ENCODE assay signal across 10 cellular contexts in the genomic region with DNA sequence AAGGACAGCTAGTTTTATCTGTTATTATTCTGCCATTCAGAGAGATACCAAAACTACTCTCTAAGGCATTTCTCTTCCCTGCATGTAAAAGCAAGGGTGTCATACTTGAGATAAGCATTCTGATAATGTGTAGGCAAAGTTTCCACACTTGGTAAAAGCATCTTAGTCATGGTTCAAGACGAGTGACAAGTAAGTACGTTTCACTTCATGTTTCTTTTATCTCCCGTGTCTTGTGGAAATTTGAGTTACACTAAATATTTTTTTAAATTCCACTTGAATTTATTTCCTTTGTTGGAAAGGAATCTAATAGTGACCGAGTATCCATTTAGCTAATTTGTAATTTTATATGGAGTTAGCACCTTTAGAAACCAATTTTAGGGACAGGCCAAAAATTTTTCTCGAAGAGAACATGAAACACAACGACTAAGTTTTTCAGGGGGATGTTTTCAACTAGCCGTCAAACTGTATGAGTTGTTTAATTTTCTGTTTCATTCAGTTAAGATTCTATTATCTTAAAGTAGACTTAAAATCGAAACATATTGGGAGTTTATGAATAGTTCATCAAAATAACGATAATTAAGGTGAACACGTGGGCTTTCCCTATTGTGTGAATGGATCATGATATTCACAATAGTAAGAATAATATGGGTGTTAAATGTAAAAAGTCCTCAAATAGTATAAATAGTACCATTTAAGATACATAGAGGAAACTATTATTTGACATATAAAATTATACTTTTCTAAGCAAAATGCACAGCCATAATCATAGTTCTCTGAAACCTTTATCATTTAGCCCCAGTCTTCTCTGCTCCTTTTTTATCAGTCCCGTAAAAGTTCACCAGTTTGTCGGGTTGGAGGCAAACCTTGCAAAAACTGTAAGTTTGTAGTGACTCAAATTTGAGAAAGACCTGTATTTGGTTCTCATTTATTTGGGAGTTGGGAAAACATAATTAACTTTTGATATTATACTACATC. TPM values are rescaled to one million over a fixed set of nuclear protein-coding genes. Genes with fewer than 3 reads are reported as not detected.
DNase-seq lines count a peak whose midpoint lies in the region; ATAC-seq and TF ChIP-seq lines count a peak whose summit lies in the region.
"Had no signal": no experiment of that assay in that cellular context is flagged by ENCODE, and none has a peak within 500 bp of the region (broad histone marks: within the 10 kb centered on the region; RNA-seq: fewer than 3 reads in every experiment).

No MANE protein-coding gene starts in this region.

- no peaks in the 10 kb centered on the region for H3K27me3 ChIP-seq in BLaER1 treated with 17β-estradiol and CSF1 and Interleukin-3, amounts not matched to agents 10 nM and 100 nM
- no peaks in the 10 kb centered on the region for H3K27me3 ChIP-seq in lower lobe of right lung (ENCODE audit: low read depth)
- H3K27me3 ChIP-seq: ovary had no signal

- H3K4me3 ChIP-seq in BLaER1 treated with 17β-estradiol and CSF1 and Interleukin-3, amounts not matched to agents 10 nM and 100 nM, result peak overlapping the region in 1 of 10 experiments; percentile 55; a peak in 1 of 20 replicates
- H3K4me3 ChIP-seq in Jurkat, Clone E6-1 (ENCODE audit: low read length), result peak overlapping the region; percentile 68
- H3K4me3 ChIP-seq in lower lobe of right lung, result no peak overlapping the region

- CTCF ChIA-PET in activated CD4-positive, alpha-beta memory T cell treated with anti-CD3 and anti-CD28 coated beads, Interleukin-2, amount 10 ng/mL, durations not matched to agents 7 days and 5 days (lab: Charles Lee), result interaction anchor here (1.0 to 3.1 kb wide), 11 partner anchors 13 to 1014 kb away, joined by 3 to 21 read pairs (median 7); a partner anchor contains a TSS

- peak overlapping the region; percentile 80 to 97 (median 93) for H3K4me2 ChIP-seq in BLaER1 treated with 17β-estradiol and CSF1 and Interleukin-3, amounts not matched to agents 10 nM and 100 nM

- no peaks in the 10 kb centered on the region for H3K9me3 Mint-ChIP-seq in activated CD4-positive, alpha-beta memory T cell treated with anti-CD3 and anti-CD28 coated beads, Interleukin-2, amount 10 ng/mL, durations not matched to agents 7 days and 5 days
- H3K9me3 Mint-ChIP-seq: type B pancreatic cell had no signal

- POLR2A ChIA-PET in activated CD4-positive, alpha-beta memory T cell treated with anti-CD3 and anti-CD28 coated beads, Interleukin-2, amount 10 ng/mL, durations not matched to agents 7 days and 5 days (lab: Charles Lee), result interaction anchor here (0.9 to 4.4 kb wide), 12 partner anchors 13 to 313 kb away, joined by 3 to 52 read pairs (median 10); a partner anchor contains a TSS

- DNase-seq in Jurkat, Clone E6-1 (ENCODE audit: low read depth, low spot score), result peak; percentile 28
- DNase-seq in activated CD4-positive, alpha-beta memory T cell treated with anti-CD3 and anti-CD28 coated beads, Interleukin-2, amount 10 ng/mL, durations not matched to agents 7 days and 5 days, result no peak
- DNase-seq in lower lobe of right lung, result no peak
- DNase-seq in D341Med (ENCODE audit: low spot score), result no peak
- no peak for DNase-seq in NCI-H1436 treated with DMSO at 0.1 percent for 48 hours (lab: John Stamatoyannopoulos, UW)
- DNase-seq in mesenteric fat pad (ENCODE audit: low spot score), result no peak
- DNase-seq: ovary had no signal

- no peaks in the 10 kb centered on the region for H3K36me3 ChIP-seq in BLaER1 treated with 17β-estradiol and CSF1 and Interleukin-3, amounts not matched to agents 10 nM and 100 nM
- H3K36me3 ChIP-seq in lower lobe of right lung, result no peaks in the 10 kb centered on the region
- H3K36me3 ChIP-seq: ovary had no signal

- peak overlapping the region in 2 of 11 experiments; percentile 79 to 82; a peak in 4 of 22 replicates for H3K9ac ChIP-seq in BLaER1 treated with 17β-estradiol and CSF1 and Interleukin-3, amounts not matched to agents 10 nM and 100 nM

- no peak for TF ChIP-seq CTCF in lower lobe of right lung (IDR thresholded peaks at IDR 0.05)

- peaks cover 15 to 38% (median 26%) of the 10 kb centered on the region in 10 experiments for H3K4me1 ChIP-seq in BLaER1 treated with 17β-estradiol and CSF1 and Interleukin-3, amounts not matched to agents 10 nM and 100 nM
- peaks cover 15% of the 10 kb centered on the region for H3K4me1 ChIP-seq in lower lobe of right lung

- peaks cover 45% of the 10 kb centered on the region for H3K4me1 Mint-ChIP-seq in activated CD4-positive, alpha-beta memory T cell treated with anti-CD3 and anti-CD28 coated beads, Interleukin-2, amount 10 ng/mL, durations not matched to agents 7 days and 5 days

- H3K4me3 Mint-ChIP-seq in activated CD4-positive, alpha-beta memory T cell treated with anti-CD3 and anti-CD28 coated beads, Interleukin-2, amount 10 ng/mL, durations not matched to agents 7 days and 5 days, result peak overlapping the region; percentile 45

- intact Hi-C loops in lower lobe of right lung (cut with DNase I), result loop anchor here (10.0 kb wide), 1 partner anchor 197 kb away; no protein-coding TSS in a partner anchor

- H3K9me3 ChIP-seq in BLaER1 treated with 17β-estradiol and CSF1 and Interleukin-3, amounts not matched to agents 10 nM and 100 nM (replicated peaks in 1 of 11), result no peaks in the 10 kb centered on the region
- H3K9me3 ChIP-seq in lower lobe of right lung, result no peaks in the 10 kb centered on the region
- H3K9me3 ChIP-seq: ovary had no signal

- peak overlapping the region; percentile 13 for H3K27ac Mint-ChIP-seq in activated CD4-positive, alpha-beta memory T cell treated with anti-CD3 and anti-CD28 coated beads, Interleukin-2, amount 10 ng/mL, durations not matched to agents 7 days and 5 days

- peaks cover 8% of the 10 kb centered on the region for H3K36me3 Mint-ChIP-seq in activated CD4-positive, alpha-beta memory T cell treated with anti-CD3 and anti-CD28 coated beads, Interleukin-2, amount 10 ng/mL, durations not matched to agents 7 days and 5 days (ENCODE audit: low read depth)
- H3K36me3 Mint-ChIP-seq: type B pancreatic cell had no signal

- no peaks in the 10 kb centered on the region for H3K27me3 Mint-ChIP-seq in activated CD4-positive, alpha-beta memory T cell treated with anti-CD3 and anti-CD28 coated beads, Interleukin-2, amount 10 ng/mL, durations not matched to agents 7 days and 5 days
- H3K27me3 Mint-ChIP-seq: type B pancreatic cell had no signal

- ATAC-seq in lower lobe of right lung (no peak), GM18502 (IDR thresholded peaks at IDR 0.05; ENCODE audit: poor library complexity, unreplicated experiment) (no peak)

- peak overlapping the region in 7 of 11 experiments; percentile 74 to 90 (median 88); a peak in 9 of 22 replicates for H3K27ac ChIP-seq in BLaER1 treated with 17β-estradiol and CSF1 and Interleukin-3, amounts not matched to agents 10 nM and 100 nM
- peak overlapping the region; percentile 94 for H3K27ac ChIP-seq in lower lobe of right lung

- no peaks in the 10 kb centered on the region for H4K20me1 ChIP-seq in BLaER1 treated with 17β-estradiol and CSF1 and Interleukin-3, amounts not matched to agents 10 nM and 100 nM

RNA-seq across cellular contexts. Expression of a gene that starts 1.6 kb away (rescaled TPM):
- polyA plus RNA-seq in Jurkat, Clone E6-1 (2012; ENCODE audit: insufficient read depth, insufficient read length), result 45.5 TPM
- 1 to 10 TPM; 5.4 to 6.4 TPM for total RNA-seq in activated CD4-positive, alpha-beta memory T cell treated with anti-CD3 and anti-CD28 coated beads, Interleukin-2, amount 10 ng/mL, durations not matched to agents 7 days and 5 days
- total RNA-seq in lower lobe of right lung (1.7 TPM), mesenteric fat pad (1.1 TPM)

RNA-seq across cellular contexts. Expression of a gene that starts 28.3 kb away (rescaled TPM):
- not detected for polyA plus RNA-seq in Jurkat, Clone E6-1 (2012; ENCODE audit: insufficient read depth, insufficient read length)
- 1 to 10 TPM; 1.7 TPM for total RNA-seq in activated CD4-positive, alpha-beta memory T cell treated with anti-CD3 and anti-CD28 coated beads, Interleukin-2, amount 10 ng/mL, durations not matched to agents 7 days and 5 days
- total RNA-seq in lower lobe of right lung (0.18 TPM), mesenteric fat pad (0.32 TPM)

RNA-seq across cellular contexts. Expression of a gene that starts 34.6 kb away (rescaled TPM):
- polyA plus RNA-seq in Jurkat, Clone E6-1 (2012; ENCODE audit: insufficient read depth, insufficient read length), result 1.3 TPM
- not detected for total RNA-seq in activated CD4-positive, alpha-beta memory T cell treated with anti-CD3 and anti-CD28 coated beads, Interleukin-2, amount 10 ng/mL, durations not matched to agents 7 days and 5 days
- total RNA-seq in lower lobe of right lung (not detected), mesenteric fat pad (3.5 TPM)
